ENCODE assay signal across 8 cellular contexts in genomic region chr3:154122912-154123559, GRCh38. TPM values are rescaled to one million over a fixed set of nuclear protein-coding genes. Genes with fewer than 3 reads are reported as not detected.
DNase-seq lines count a peak whose midpoint lies in the region; ATAC-seq and TF ChIP-seq lines count a peak whose summit lies in the region.

No MANE protein-coding gene starts in this region.

- peaks cover 9% of the 10 kb centered on the region for H3K4me1 Mint-ChIP-seq in central memory CD8-positive, alpha-beta T cell
- peaks cover 13% of the 10 kb centered on the region for H3K4me1 Mint-ChIP-seq in memory B cell

- no peak overlapping the region for H3K27ac Mint-ChIP-seq in central memory CD8-positive, alpha-beta T cell (ENCODE audit: low read depth)
- H3K27ac Mint-ChIP-seq in memory B cell: no peak overlapping the region

- peaks cover 4% of the 10 kb centered on the region for H3K36me3 Mint-ChIP-seq in central memory CD8-positive, alpha-beta T cell (ENCODE audit: insufficient read depth)
- H3K36me3 Mint-ChIP-seq in memory B cell: no peaks in the 10 kb centered on the region

- no peak for ATAC-seq in Right ventricle myocardium inferior
- ATAC-seq in central memory CD8-positive, alpha-beta T cell (replicated peaks; ENCODE audit: extremely low read depth, poor library complexity, severe bottlenecking): no peak
- ATAC-seq in memory B cell (ENCODE audit: low read depth): no peak
- no peak for ATAC-seq in HG02798 (IDR thresholded peaks at IDR 0.05; ENCODE audit: poor library complexity, unreplicated experiment)

- H3K27ac ChIP-seq in cardiac muscle cell: no peak overlapping the region

- peaks cover 6% of the 10 kb centered on the region for H3K4me1 ChIP-seq in cardiac muscle cell (ENCODE audit: low read depth)

- no peaks in the 10 kb centered on the region for H3K9me3 Mint-ChIP-seq in central memory CD8-positive, alpha-beta T cell
- peaks cover 2% of the 10 kb centered on the region for H3K9me3 Mint-ChIP-seq in memory B cell

- H3K27me3 Mint-ChIP-seq in central memory CD8-positive, alpha-beta T cell: peaks cover 52% of the 10 kb centered on the region
- peaks cover 21% of the 10 kb centered on the region for H3K27me3 Mint-ChIP-seq in memory B cell

- intact Hi-C loops in Right ventricle myocardium inferior (cut with DNase I): no loop called here

- DNase-seq in cardiac muscle cell (ENCODE audit: low read depth in 1 of 2, low spot score in 1 of 2) (peak; percentile 32 to 47), Right ventricle myocardium inferior (ENCODE audit: missing footprints) (no peak), memory B cell (ENCODE audit: low spot score in 2 of 2) (no peak), COLO668 (lab: John Stamatoyannopoulos, UW; ENCODE audit: unreplicated experiment) (no peak), NCI-H2081 (lab: John Stamatoyannopoulos, UW) (no peak)
- DNase-seq in central memory CD8-positive, alpha-beta T cell (ENCODE audit: low spot score in 2 of 2): no peak
- DNase-seq in stimulated activated naive CD4-positive, alpha-beta T cell treated with Interleukin-2 at 50 U/mL for 16 hours (lab: John Stamatoyannopoulos, UW): no peak

- H3K27me3 ChIP-seq in cardiac muscle cell: peaks cover 26% of the 10 kb centered on the region

- H3K9me3 ChIP-seq in cardiac muscle cell (ENCODE audit: low read depth): no peaks in the 10 kb centered on the region

- H3K4me3 ChIP-seq in cardiac muscle cell: peak overlapping the region; percentile 52

- TF ChIP-seq CTCF in cardiac muscle cell (IDR thresholded peaks at IDR 0.05; ENCODE audit: low read depth, low read length): no peak

- H3K36me3 ChIP-seq in cardiac muscle cell: no peaks in the 10 kb centered on the region

- H3K4me3 Mint-ChIP-seq in central memory CD8-positive, alpha-beta T cell: peak overlapping the region; percentile 31
- peak overlapping the region; percentile 2 for H3K4me3 Mint-ChIP-seq in memory B cell

RNA-seq across cellular contexts. Expression of gene ARHGEF26, which starts 1.8 kb away (rescaled TPM):
- total RNA-seq in cardiac muscle cell: 4.0 and 4.2 TPM in 2 replicates
- 2.9 and 3.4 TPM in 2 replicates for polyA plus RNA-seq in cardiac muscle cell
- 1.9 TPM for total RNA-seq in Right ventricle myocardium inferior

Comparison
In these comparisons a context has a peak if more than half of its experiments do, and no peak if none do; other contexts are left out.
1. DNase-seq: peak in cardiac muscle cell (2 of 2); none in Right ventricle myocardium inferior (single experiment), central memory CD8-positive, alpha-beta T cell (0 of 2), memory B cell (0 of 2), COLO668 (single experiment), stimulated activated naive CD4-positive, alpha-beta T cell treated with Interleukin-2 at 50 U/mL for 16 hours (single experiment) and NCI-H2081 (0 of 2).